ENCODE assay signal across 11 cellular contexts in the genomic region with DNA sequence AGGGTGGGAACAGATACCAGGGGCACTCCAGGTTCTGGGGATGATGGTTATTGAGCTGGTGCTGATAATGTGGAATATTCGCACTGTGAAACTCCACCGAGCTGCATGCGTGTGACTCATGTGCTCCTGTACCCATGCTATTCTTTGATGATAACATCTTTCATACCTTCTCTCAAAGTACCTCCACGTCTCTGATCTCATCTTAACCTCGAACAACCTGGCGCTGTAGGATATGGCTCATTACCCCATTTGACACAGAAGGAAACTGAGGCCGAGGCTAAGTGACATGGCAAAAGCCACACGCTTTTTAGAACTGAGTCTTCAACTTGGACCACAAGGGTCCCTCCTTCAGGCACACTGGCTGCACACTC. TPM values are rescaled to one million over a fixed set of nuclear protein-coding genes. Genes with fewer than 3 reads are reported as not detected.
DNase-seq lines count a peak whose midpoint lies in the region; ATAC-seq lines count a peak whose summit lies in the region.
"Had no signal": no experiment of that assay in that cellular context is flagged by ENCODE, and none has a peak within 500 bp of the region (broad histone marks: within the 10 kb centered on the region; RNA-seq: fewer than 3 reads in every experiment).

No MANE protein-coding gene starts in this region.

- H3K4me3 Mint-ChIP-seq in activated T-cell treated with anti-CD3 and anti-CD28 coated beads, Interleukin-2, amount 50 U/mL, for 4 hours = no peak overlapping the region

- H3K27me3 ChIP-seq in HUES64 (ENCODE audit: insufficient read depth, low read length) = no peaks in the 10 kb centered on the region

- H3K36me3 ChIP-seq in HUES64 (ENCODE audit: insufficient read depth, low read length) = no peaks in the 10 kb centered on the region; the same call in 1 of the 2 replicates

- peak; percentile 94 to 97 for ATAC-seq in activated T-cell treated with anti-CD3 and anti-CD28 coated beads, Interleukin-2, amount 50 U/mL, for 4 hours
- no peak for ATAC-seq in HG02610 (IDR thresholded peaks at IDR 0.05; ENCODE audit: unreplicated experiment)
- ATAC-seq in GM18868 (IDR thresholded peaks at IDR 0.05; ENCODE audit: unreplicated experiment) = no peak
- no peak for ATAC-seq in HG02642 (IDR thresholded peaks at IDR 0.05; ENCODE audit: poor library complexity, unreplicated experiment)
- ATAC-seq: Right ventricle myocardium inferior had no signal

- peaks cover 16% of the 10 kb centered on the region for H3K4me1 Mint-ChIP-seq in activated T-cell treated with anti-CD3 and anti-CD28 coated beads, Interleukin-2, amount 50 U/mL, for 4 hours (ENCODE audit: low read depth)

- no peak for DNase-seq in activated T-cell treated with anti-CD3 and anti-CD28 coated beads, Interleukin-2, amount 50 U/mL, for 4 hours
- peak; percentile 26 for DNase-seq in kidney glomerular epithelial cell (lab: John Stamatoyannopoulos, UW)
- peak; percentile 44 for DNase-seq in stimulated activated CD4-positive, alpha-beta T cell treated with anti-CD3 and anti-CD28 coated beads, Interleukin-4, amount 100 ng/mL, for 24 hours
- no peak for DNase-seq in GM03348 (ENCODE audit: low spot score)
- DNase-seq: NCI-H1694, posterior cingulate gyrus had no signal

- 0 out of 2 replicates have a peak, but pooled peaks cover 5% of the 10 kb centered on the region for H3K9me3 ChIP-seq in HUES64 (ENCODE audit: insufficient read depth, low read depth, low read length)

- WGBS in HUES64 = 93% methylated on average over 8 of the region's 8 CpGs

- peak overlapping the region; percentile 73 for H3K27ac ChIP-seq in HUES64 (ENCODE audit: low read depth, low read length)

- H3K9me3 Mint-ChIP-seq in activated T-cell treated with anti-CD3 and anti-CD28 coated beads, Interleukin-2, amount 50 U/mL, for 4 hours = no peaks in the 10 kb centered on the region

- peaks cover 49% of the 10 kb centered on the region for H3K4me1 ChIP-seq in HUES64 (ENCODE audit: insufficient read depth, low read length)

- no peak overlapping the region for H3K4me3 ChIP-seq in HUES64 (ENCODE audit: low read length)

- peaks cover 12% of the 10 kb centered on the region for H3K27me3 Mint-ChIP-seq in activated T-cell treated with anti-CD3 and anti-CD28 coated beads, Interleukin-2, amount 50 U/mL, for 4 hours (ENCODE audit: low read depth)

- H3K36me3 Mint-ChIP-seq in activated T-cell treated with anti-CD3 and anti-CD28 coated beads, Interleukin-2, amount 50 U/mL, for 4 hours (ENCODE audit: insufficient read depth) = no peaks in the 10 kb centered on the region

- H3K9ac ChIP-seq in HUES64 (ENCODE audit: low read depth, low read length) = no peak overlapping the region

RNA-seq across cellular contexts. Expression of gene MRPS23, which starts 30.2 kb away (rescaled TPM):
- polyA plus RNA-seq in HUES64 (2013, experiment 1 of 2) = 54.9 TPM
- polyA plus RNA-seq in HUES64 (2013, experiment 2 of 2) = 49.2 TPM
- 100 to 1,000 TPM; 116 to 125 (median 118) TPM for total RNA-seq in activated T-cell treated with anti-CD3 and anti-CD28 coated beads, Interleukin-2, amount 50 U/mL, for 4 hours

Comparison
In these comparisons a context has a peak if more than half of its experiments do, and no peak if none do; other contexts are left out.
1. ATAC-seq: peak in activated T-cell treated with anti-CD3 and anti-CD28 coated beads, Interleukin-2, amount 50 U/mL, for 4 hours (2 of 2); none in HG02610 (single experiment), GM18868 (single experiment) and HG02642 (single experiment).
2. DNase-seq: peak in kidney glomerular epithelial cell (single experiment) and stimulated activated CD4-positive, alpha-beta T cell treated with anti-CD3 and anti-CD28 coated beads, Interleukin-4, amount 100 ng/mL, for 24 hours (single experiment); none in activated T-cell treated with anti-CD3 and anti-CD28 coated beads, Interleukin-2, amount 50 U/mL, for 4 hours (single experiment) and GM03348 (single experiment).